8 cellular contexts compared by ENCODE assay signal in genomic region chr20:17504326-17504897, GRCh38. TPM values are rescaled to one million over a fixed set of nuclear protein-coding genes. Genes with fewer than 3 reads are reported as not detected.
A peak's percentile ranks its signal among the peaks of the same experiment; 100 is the strongest.
DNase-seq lines count a peak whose midpoint lies in the region; ATAC-seq and TF ChIP-seq lines count a peak whose summit lies in the region.

No MANE protein-coding gene starts in this region.

- peak overlapping the region; percentile 44; the same call in 1 of the 2 replicates for H2AFZ ChIP-seq in OCI-LY1 (ENCODE audit: low read length)

- no peaks in the 10 kb centered on the region for H3K36me3 Mint-ChIP-seq in CD14-positive monocyte
- peaks cover 5% of the 10 kb centered on the region for H3K36me3 Mint-ChIP-seq in effector memory CD8-positive, alpha-beta T cell (ENCODE audit: insufficient read depth)

- no peaks in the 10 kb centered on the region for H3K9me3 ChIP-seq in OCI-LY1 (ENCODE audit: low read length)
- H3K9me3 ChIP-seq in ovary: no peaks in the 10 kb centered on the region
- no peaks in the 10 kb centered on the region for H3K9me3 ChIP-seq in testis

- peaks cover 17% of the 10 kb centered on the region for H3K4me1 ChIP-seq in OCI-LY1 (ENCODE audit: insufficient read depth, low read length, severe bottlenecking)
- H3K4me1 ChIP-seq in ovary (ENCODE audit: insufficient read depth): peaks cover 2% of the 10 kb centered on the region
- H3K4me1 ChIP-seq in testis: peaks cover 8% of the 10 kb centered on the region

- H3K27ac ChIP-seq in OCI-LY1 (ENCODE audit: low read depth, low read length, poor library complexity, severe bottlenecking) (no peak overlapping the region), ovary (no peak overlapping the region), testis (no peak overlapping the region)

- H3F3A ChIP-seq in OCI-LY1 (ENCODE audit: insufficient read depth, low read length): no peaks in the 10 kb centered on the region

- TF ChIP-seq EP300 in ovary (IDR thresholded peaks at IDR 0.05): no peak

- TF ChIP-seq POLR2A in ovary (IDR thresholded peaks at IDR 0.05): no peak
- no peak for TF ChIP-seq POLR2A in testis (IDR thresholded peaks at IDR 0.05)

- peak overlapping the region; percentile 49; the same call in 1 of the 2 replicates for H3K9ac ChIP-seq in OCI-LY1 (ENCODE audit: low read length)

- H3K27me3 Mint-ChIP-seq in CD14-positive monocyte (ENCODE audit: low read depth in 3 of 3): peaks cover 2 to 13% (median 7%) of the 10 kb centered on the region in 3 donors
- H3K27me3 Mint-ChIP-seq in effector memory CD8-positive, alpha-beta T cell: peaks cover 0 to 4% of the 10 kb centered on the region in 2 donors

- H3K4me1 Mint-ChIP-seq in CD14-positive monocyte: peaks cover 17% of the 10 kb centered on the region
- peaks cover 37 to 40% of the 10 kb centered on the region in 2 donors for H3K4me1 Mint-ChIP-seq in effector memory CD8-positive, alpha-beta T cell (ENCODE audit: low read depth in 2 of 2)

- no peaks in the 10 kb centered on the region for H3K79me2 ChIP-seq in OCI-LY1 (ENCODE audit: insufficient read depth, low read length)

- peak; percentile 30 for DNase-seq in CD14-positive monocyte (ENCODE audit: low spot score)
- peak in 2 of 3 experiments; percentile 24 to 45 for DNase-seq in effector memory CD8-positive, alpha-beta T cell
- peak in 3 of 5 donors; percentile 38 to 46 (median 42) for DNase-seq in ovary
- DNase-seq in testis: no peak
- no peak for DNase-seq in kidney glomerular epithelial cell (lab: John Stamatoyannopoulos, UW)

- H3K4me2 ChIP-seq in OCI-LY1 (ENCODE audit: low read length): peak overlapping the region; percentile 77

- H3K4me3 Mint-ChIP-seq in CD14-positive monocyte: peak overlapping the region; percentile 88 to 96
- peak overlapping the region; percentile 86 to 88 for H3K4me3 Mint-ChIP-seq in effector memory CD8-positive, alpha-beta T cell

- no peaks in the 10 kb centered on the region for H3K9me2 ChIP-seq in OCI-LY1 (ENCODE audit: low read depth, low read length)

- H3K36me3 ChIP-seq in OCI-LY1 (ENCODE audit: insufficient read depth, low read length) (no peaks in the 10 kb centered on the region), ovary (no peaks in the 10 kb centered on the region), testis (ENCODE audit: low read depth, missing control alignments) (no peaks in the 10 kb centered on the region)

- H3K9me3 Mint-ChIP-seq in CD14-positive monocyte: peaks cover 0 to 2% (median 0%) of the 10 kb centered on the region in 7 donors
- no peaks in the 10 kb centered on the region for H3K9me3 Mint-ChIP-seq in effector memory CD8-positive, alpha-beta T cell

- peak; percentile 10 for ATAC-seq in GM21529 (IDR thresholded peaks at IDR 0.05; ENCODE audit: unreplicated experiment)
- ATAC-seq in effector memory CD8-positive, alpha-beta T cell (replicated peaks): peak; percentile 53
- no peak for ATAC-seq in HG03469 (IDR thresholded peaks at IDR 0.05; ENCODE audit: unreplicated experiment)

- H3K27me3 ChIP-seq in OCI-LY1 (ENCODE audit: insufficient read depth, low read length) (0 out of 2 replicates have a peak, but pooled peaks cover 4% of the 10 kb centered on the region), ovary (no peaks in the 10 kb centered on the region), testis (no peaks in the 10 kb centered on the region)

- H3K27ac Mint-ChIP-seq in CD14-positive monocyte: peak overlapping the region in 1 of 7 donors; percentile 54
- peak overlapping the region; percentile 85 to 91 for H3K27ac Mint-ChIP-seq in effector memory CD8-positive, alpha-beta T cell

- no peaks in the 10 kb centered on the region for H4K20me1 ChIP-seq in OCI-LY1 (ENCODE audit: insufficient read depth, low read length)

- 21 to 28% (median 28%) methylated on average over 17 of the region's 17 CpGs for WGBS in ovary, 3 donors
- 26 to 32% methylated on average over 17 of the region's 17 CpGs for WGBS in testis, 2 donors

- no peak for TF ChIP-seq CTCF in CD14-positive monocyte (IDR thresholded peaks at IDR 0.05)
- TF ChIP-seq CTCF in OCI-LY1 (IDR thresholded peaks at IDR 0.05; ENCODE audit: low read length): no peak
- TF ChIP-seq CTCF in ovary (IDR thresholded peaks at IDR 0.05): no peak
- TF ChIP-seq CTCF in testis (IDR thresholded peaks at IDR 0.05): no peak

- intact Hi-C loops in CD14-positive monocyte (cut with micrococcal nuclease) (loop anchor here in 1 of 2 donors (5.0 to 10.0 kb wide), 4 partner anchors 110 to 770 kb away; no protein-coding TSS in a partner anchor), ovary (cut with DNase I) (loop anchor here in 2 of 4 donors (5.0 to 10.0 kb wide), 4 partner anchors 390 to 493 kb away; no protein-coding TSS in a partner anchor), testis (cut with DNase I; ENCODE audit: low total_unique reads) (no loop called here)

- H3K4me3 ChIP-seq in OCI-LY1 (ENCODE audit: low read depth, low read length, poor library complexity, severe bottlenecking) (peak overlapping the region; percentile 56), ovary (peak overlapping the region; percentile 42), testis (no peak overlapping the region)

RNA-seq across cellular contexts. Expression of gene BFSP1, which starts 26.8 kb away (rescaled TPM):
- polyA plus RNA-seq in CD14-positive monocyte (not detected), ovary (1 to 10 TPM; 1.5 to 4.1 TPM), testis (ENCODE audit: insufficient read depth, low read depth, low replicate concordance) (7.4 TPM)
- total RNA-seq in ovary (1 to 10 TPM in 6 of 7 donors, under 1 TPM in 1; 0.92 to 4.9 (median 1.3) TPM), testis (10 to 100 TPM; 10.7 to 11.3 TPM)

Comparison
In these comparisons a context has a peak if more than half of its experiments do, and no peak if none do; other contexts are left out.
1. DNase-seq: peak in CD14-positive monocyte (single experiment), effector memory CD8-positive, alpha-beta T cell (2 of 3) and ovary (3 of 5); none in testis (single experiment) and kidney glomerular epithelial cell (single experiment).
2. H3K4me3 ChIP-seq: peak in OCI-LY1 (single experiment) and ovary (single experiment); none in testis (0 of 2).